In genomic region chr2:101114268-101114783, GRCh38 we compare ENCODE assay signal across 12 cellular contexts. TPM values are rescaled to one million over a fixed set of nuclear protein-coding genes. Genes with fewer than 3 reads are reported as not detected.
DNase-seq lines count a peak whose midpoint lies in the region; FAIRE-seq and TF ChIP-seq lines count a peak whose summit lies in the region.
"Had no signal": no experiment of that assay in that cellular context is flagged by ENCODE, and none has a peak within 500 bp of the region (broad histone marks: within the 10 kb centered on the region; RNA-seq: fewer than 3 reads in every experiment).

No MANE protein-coding gene starts in this region.

- H3K4me1 Mint-ChIP-seq in nephron, result peaks cover 64% of the 10 kb centered on the region

- H3K36me3 Mint-ChIP-seq in nephron (ENCODE audit: low read depth), result no peaks in the 10 kb centered on the region

- H3K27ac ChIP-seq in HUES64 (ENCODE audit: low read depth, low read length), result peak overlapping the region; percentile 63
- H3K27ac ChIP-seq in WERI-Rb-1, result peak overlapping the region; percentile 96
- H3K27ac ChIP-seq in SJCRH30, result no peak overlapping the region

- H3K36me3 ChIP-seq in HUES64 (ENCODE audit: insufficient read depth, low read length) (no peaks in the 10 kb centered on the region), WERI-Rb-1 (no peaks in the 10 kb centered on the region; the same call in none of the 2 replicates), SJCRH30 (no peaks in the 10 kb centered on the region)

- H3K4me1 ChIP-seq in HUES64 (ENCODE audit: insufficient read depth, low read length) (peaks cover 41% of the 10 kb centered on the region), SJCRH30 (peaks cover 2% of the 10 kb centered on the region; the same call in 1 of the 2 replicates)

- H3K9me3 Mint-ChIP-seq in nephron, result no peaks in the 10 kb centered on the region
- H3K9me3 Mint-ChIP-seq: T-helper 1 cell treated with Interleukin-12 subunit alpha and Interleukin-12 subunit beta and Interleukin-4 antibody, amounts not matched to agents 30 μg/mL and 1 μg/mL, for 36 hours had no signal

- peak overlapping the region; percentile 19 for H3K4me3 ChIP-seq in HUES64 (ENCODE audit: low read length)
- peak overlapping the region; percentile 61 for H3K4me3 ChIP-seq in WERI-Rb-1 (ENCODE audit: low read depth, low read length)
- H3K4me3 ChIP-seq in SJCRH30, result no peak overlapping the region

- no peaks in the 10 kb centered on the region; the same call in 1 of the 2 replicates for H3K27me3 ChIP-seq in HUES64 (ENCODE audit: insufficient read depth, low read length)
- no peaks in the 10 kb centered on the region for H3K27me3 ChIP-seq in WERI-Rb-1 (ENCODE audit: insufficient read depth, low read depth, severe bottlenecking)
- H3K27me3 ChIP-seq in SJCRH30, result no peaks in the 10 kb centered on the region

- H3K9me3 ChIP-seq in HUES64 (ENCODE audit: insufficient read depth, low read depth, low read length), result no peaks in the 10 kb centered on the region
- H3K9me3 ChIP-seq in WERI-Rb-1 (ENCODE audit: severe bottlenecking), result peaks cover 3% of the 10 kb centered on the region
- H3K9me3 ChIP-seq in SJCRH30 (replicated peaks), result no peaks in the 10 kb centered on the region

- TF ChIP-seq CTCF in WERI-Rb-1 (IDR thresholded peaks at IDR 0.05; ENCODE audit: low read depth, low read length), result no peak
- no peak for TF ChIP-seq CTCF in nephron (IDR thresholded peaks at IDR 0.05; ENCODE audit: unreplicated experiment in 3 of 3)

- H3K9ac ChIP-seq in HUES64 (ENCODE audit: low read depth, low read length), result peak overlapping the region; percentile 46

- H3K4me3 Mint-ChIP-seq in nephron, result peak overlapping the region in 1 of 3 experiments; percentile 3
- H3K4me3 Mint-ChIP-seq: activated CD8-positive, alpha-beta T cell treated with anti-CD3 and anti-CD28 coated beads, Interleukin-2, amount 10 ng/mL, durations not matched to agents 7 days and 5 days; T-helper 1 cell treated with Interleukin-12 subunit alpha and Interleukin-12 subunit beta and Interleukin-4 antibody, amounts not matched to agents 30 μg/mL and 1 μg/mL, for 36 hours had no signal

- 72% methylated on average over 4 of the region's 5 CpGs for WGBS in HUES64

- FAIRE-seq in GM19239 (lab: Jason Lieb, UNC), result no peak

- H3K27me3 Mint-ChIP-seq in nephron (ENCODE audit: low read depth), result no peaks in the 10 kb centered on the region

- DNase-seq in D341Med (ENCODE audit: low spot score) (peak; percentile 54), WERI-Rb-1 (peak; percentile 42), 8988T (no peak), SJCRH30 (no peak), medulla oblongata (ENCODE audit: extremely low spot score) (no peak), GM19239 (ENCODE audit: insufficient read length, low spot score) (no peak)
- DNase-seq: activated CD8-positive, alpha-beta T cell treated with anti-CD3 and anti-CD28 coated beads, Interleukin-2, amount 10 ng/mL, durations not matched to agents 7 days and 5 days; activated naive CD4-positive, alpha-beta T cell treated with anti-CD3 and anti-CD28 coated beads, Interleukin-2, amount 50 U/mL, for 16 hours; NCI-H446 treated with DMSO at 0.1 percent for 48 hours had no signal

- peak overlapping the region; percentile 73 to 78 (median 74) for H3K27ac Mint-ChIP-seq in nephron
- H3K27ac Mint-ChIP-seq: activated CD8-positive, alpha-beta T cell treated with anti-CD3 and anti-CD28 coated beads, Interleukin-2, amount 10 ng/mL, durations not matched to agents 7 days and 5 days; T-helper 1 cell treated with Interleukin-12 subunit alpha and Interleukin-12 subunit beta and Interleukin-4 antibody, amounts not matched to agents 30 μg/mL and 1 μg/mL, for 36 hours had no signal

RNA-seq across cellular contexts. Expression of gene TBC1D8, which starts 36.9 kb away (rescaled TPM):
- polyA plus RNA-seq in HUES64 (2013, experiment 1 of 2), result 9.0 TPM
- 8.5 TPM for polyA plus RNA-seq in HUES64 (2013, experiment 2 of 2)
- 8.8 TPM in 2 replicates for total RNA-seq in SJCRH30 (2014; rRNA removed; shearing (Covaris generic))

Comparison
In these comparisons a context has a peak if more than half of its experiments do, and no peak if none do; other contexts are left out.
1. DNase-seq: peak in D341Med (single experiment) and WERI-Rb-1 (single experiment); none in 8988T (single experiment), SJCRH30 (0 of 2), medulla oblongata (single experiment) and GM19239 (single experiment).